In the genomic region with DNA sequence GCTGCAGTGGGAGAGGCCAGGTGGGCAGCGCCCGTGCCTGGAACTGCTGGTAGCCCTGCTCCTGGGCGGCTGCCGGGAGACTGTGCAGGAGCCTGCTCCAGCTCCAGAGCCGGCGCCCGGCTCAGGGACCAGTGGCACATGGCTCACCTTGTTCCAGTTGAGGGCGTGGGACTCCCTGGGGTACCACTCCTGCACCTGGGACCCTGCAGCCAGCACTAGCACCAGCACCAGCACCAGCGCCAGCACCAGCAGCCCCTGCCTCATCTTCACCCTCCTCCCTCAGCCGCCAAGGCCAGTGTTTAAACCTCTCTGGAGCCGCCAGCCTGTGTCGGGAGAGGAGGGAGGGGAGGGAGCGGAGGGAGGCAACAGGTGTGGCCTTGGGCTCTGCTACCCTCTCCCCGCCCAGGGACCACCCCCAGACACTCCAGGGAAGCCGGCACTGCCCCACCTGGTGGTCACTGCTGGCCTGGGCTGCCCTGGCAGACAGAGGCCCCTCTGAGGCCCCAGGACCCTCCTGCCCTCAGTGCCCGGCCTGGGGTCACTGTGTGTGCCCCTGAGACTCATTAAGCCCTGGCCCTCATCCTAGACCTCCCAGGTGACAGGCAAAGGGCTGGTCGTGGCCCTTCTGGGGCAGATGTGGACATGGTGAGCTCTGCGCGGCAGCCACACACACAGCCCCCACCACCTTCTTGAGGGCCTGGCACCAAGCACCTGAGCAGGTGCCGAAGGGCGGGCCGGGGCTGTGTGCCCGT, we compare ENCODE assay signal across 9 cellular contexts. TPM values are rescaled to one million over a fixed set of nuclear protein-coding genes. Genes with fewer than 3 reads are reported as not detected.
DNase-seq lines count a peak whose midpoint lies in the region; ATAC-seq and TF ChIP-seq lines count a peak whose summit lies in the region.
"Had no signal": no experiment of that assay in that cellular context is flagged by ENCODE, and none has a peak within 500 bp of the region (broad histone marks: within the 10 kb centered on the region; RNA-seq: fewer than 3 reads in every experiment).

A gene (minus strand): TSS at position 301 of the 752 bp plus-strand sequence. CDS start 37 bp downstream, at position 264.

- no peaks in the 10 kb centered on the region for H4K20me1 ChIP-seq in hepatocyte (ENCODE audit: insufficient read depth, poor library complexity, severe bottlenecking)

- H3K4me1 Mint-ChIP-seq in activated T-cell treated with anti-CD3 and anti-CD28 coated beads, Interleukin-2, amount 50 U/mL, for 24 hours (ENCODE audit: low read depth) = peaks cover 12% of the 10 kb centered on the region
- peaks cover 0 to 7% (median 6%) of the 10 kb centered on the region in 3 donors for H3K4me1 Mint-ChIP-seq in T-cell
- H3K4me1 Mint-ChIP-seq in natural killer cell treated with Interleukin-12 subunit alpha and Interleukin-12 subunit beta and Interleukin-15 and Interleukin-18, amount 100 ng/mL, for 72 hours (ENCODE audit: low read depth in 2 of 2) = no peaks in the 10 kb centered on the region

- H3K36me3 Mint-ChIP-seq in activated T-cell treated with anti-CD3 and anti-CD28 coated beads, Interleukin-2, amount 50 U/mL, for 24 hours (ENCODE audit: low read depth) = no peaks in the 10 kb centered on the region
- no peaks in the 10 kb centered on the region for H3K36me3 Mint-ChIP-seq in T-cell
- no peaks in the 10 kb centered on the region for H3K36me3 Mint-ChIP-seq in natural killer cell treated with Interleukin-12 subunit alpha and Interleukin-12 subunit beta and Interleukin-15 and Interleukin-18, amount 100 ng/mL, for 72 hours

- H3K4me1 ChIP-seq in hepatocyte (ENCODE audit: insufficient read depth) (peaks cover 7% of the 10 kb centered on the region), transverse colon (peaks cover 6 to 21% (median 13%) of the 10 kb centered on the region in 4 donors)

- 45% methylated on average over 21 of the region's 23 CpGs for WGBS in hepatocyte (ENCODE audit: low lambda C conversion rate, missing lambda C conversion rate)
- WGBS in transverse colon (ENCODE audit: low coverage in 1 of 2), 2 donors = 20% methylated on average over 10 of the region's 23 CpGs; no CpG with 5 or more reads in 1 of the 2 donors

- H3K9me3 ChIP-seq in hepatocyte (ENCODE audit: low read depth) (no peaks in the 10 kb centered on the region), transverse colon (no peaks in the 10 kb centered on the region)
- H3K9me3 ChIP-seq: vagina had no signal

- TF ChIP-seq EP300 in transverse colon (IDR thresholded peaks at IDR 0.05; ENCODE audit: low read depth) = no peak

- no peaks in the 10 kb centered on the region for H3K36me3 ChIP-seq in hepatocyte (replicated peaks; ENCODE audit: insufficient read depth, low read depth)
- no peaks in the 10 kb centered on the region for H3K36me3 ChIP-seq in transverse colon
- H3K36me3 ChIP-seq: vagina had no signal

- no peak within 1 kb of the TSS for H3K27ac ChIP-seq in hepatocyte
- H3K27ac ChIP-seq in transverse colon = no peak within 1 kb of the TSS
- H3K27ac ChIP-seq: vagina had no signal

- H2AFZ ChIP-seq in hepatocyte = no peak within 1 kb of the TSS

- H3K27me3 ChIP-seq in hepatocyte (no peaks in the 10 kb centered on the region), transverse colon (peaks cover 53% of the 10 kb centered on the region)

- no peak for TF ChIP-seq POLR2A in transverse colon (IDR thresholded peaks at IDR 0.05)

- in situ Hi-C loops in transverse colon (cut with MboI; ENCODE audit: low pct_ligation_motif_present in 1 of 4, low pct_unique_long_range_greater_than_20kb in 1 of 4, low sequenced_read_pairs in 3 of 4) = no loop called here

- H3K9me3 Mint-ChIP-seq in activated T-cell treated with anti-CD3 and anti-CD28 coated beads, Interleukin-2, amount 50 U/mL, for 24 hours = no peaks in the 10 kb centered on the region
- no peaks in the 10 kb centered on the region for H3K9me3 Mint-ChIP-seq in T-cell
- no peaks in the 10 kb centered on the region for H3K9me3 Mint-ChIP-seq in natural killer cell treated with Interleukin-12 subunit alpha and Interleukin-12 subunit beta and Interleukin-15 and Interleukin-18, amount 100 ng/mL, for 72 hours

- peak within 1 kb of the TSS; percentile 59 for H3K4me3 Mint-ChIP-seq in activated T-cell treated with anti-CD3 and anti-CD28 coated beads, Interleukin-2, amount 50 U/mL, for 24 hours
- H3K4me3 Mint-ChIP-seq in T-cell = peak within 1 kb of the TSS; percentile 52 to 74 (median 66)
- H3K4me3 Mint-ChIP-seq in natural killer cell treated with Interleukin-12 subunit alpha and Interleukin-12 subunit beta and Interleukin-15 and Interleukin-18, amount 100 ng/mL, for 72 hours = no peak within 1 kb of the TSS

- POLR2A ChIA-PET in T-cell (lab: Charles Lee) = no interaction called here

- H3K4me3 ChIP-seq in hepatocyte (no peak within 1 kb of the TSS), transverse colon (peak within 1 kb of the TSS in 1 of 4 donors; percentile 13)

- no peak within 1 kb of the TSS for H3K27ac Mint-ChIP-seq in activated T-cell treated with anti-CD3 and anti-CD28 coated beads, Interleukin-2, amount 50 U/mL, for 24 hours
- H3K27ac Mint-ChIP-seq in T-cell = no peak within 1 kb of the TSS
- H3K27ac Mint-ChIP-seq in natural killer cell treated with Interleukin-12 subunit alpha and Interleukin-12 subunit beta and Interleukin-15 and Interleukin-18, amount 100 ng/mL, for 72 hours = no peak within 1 kb of the TSS

- peak within 1 kb of the TSS; percentile 2 for H3K4me2 ChIP-seq in hepatocyte

- DNase-seq in activated T-cell treated with anti-CD3 and anti-CD28 coated beads, Interleukin-2, amount 50 U/mL, for 24 hours = no peak
- no peak for DNase-seq in activated T-cell treated with anti-CD3 and anti-CD28 coated beads, Interleukin-2, amount 50 U/mL, for 1 hour
- DNase-seq in T-cell (no peak), hepatocyte (ENCODE audit: low spot score) (peak; percentile 67), transverse colon (no peak), COLO829 (ENCODE audit: low spot score) (no peak), AG08395 (ENCODE audit: low spot score) (no peak)
- DNase-seq in natural killer cell treated with Interleukin-12 subunit alpha and Interleukin-12 subunit beta and Interleukin-15 and Interleukin-18, amount 100 ng/mL, for 72 hours (ENCODE audit: low spot score) = no peak

- CTCF ChIA-PET in T-cell (lab: Charles Lee) = no interaction called here

- H3K9me2 ChIP-seq in hepatocyte (replicated peaks; ENCODE audit: insufficient read depth) = no peaks in the 10 kb centered on the region

- TF ChIP-seq CTCF in hepatocyte (IDR thresholded peaks at IDR 0.05; ENCODE audit: poor library complexity) = peak; percentile 47
- TF ChIP-seq CTCF in transverse colon (IDR thresholded peaks at IDR 0.05) = peak in 3 of 5 experiments; percentile 18 to 23 (median 18)

- ATAC-seq in T-cell (replicated peaks in 1 of 4) = peak in 1 of 4 experiments; percentile 16
- no peak for ATAC-seq in natural killer cell treated with Interleukin-12 subunit alpha and Interleukin-12 subunit beta and Interleukin-15 and Interleukin-18, amount 100 ng/mL, for 72 hours

- intact Hi-C loops in transverse colon (cut with DNase I; ENCODE audit: low total_unique reads) = no loop called here

- H3K79me2 ChIP-seq in hepatocyte = no peaks in the 10 kb centered on the region

- peaks cover 14% of the 10 kb centered on the region for H3K27me3 Mint-ChIP-seq in activated T-cell treated with anti-CD3 and anti-CD28 coated beads, Interleukin-2, amount 50 U/mL, for 24 hours
- peaks cover 0 to 16% of the 10 kb centered on the region in 2 donors for H3K27me3 Mint-ChIP-seq in T-cell
- peaks cover 0 to 2% of the 10 kb centered on the region in 2 donors for H3K27me3 Mint-ChIP-seq in natural killer cell treated with Interleukin-12 subunit alpha and Interleukin-12 subunit beta and Interleukin-15 and Interleukin-18, amount 100 ng/mL, for 72 hours

RNA-seq across cellular contexts. Expression of the gene that starts here (rescaled TPM):
- total RNA-seq in T-cell (1 to 10 TPM; 1.3 to 2.8 (median 2.2) TPM), hepatocyte (not detected in 2 replicates), transverse colon (10 to 100 TPM in 1 of 4 donors, 1 to 10 TPM in 2, under 1 TPM in 1; 0.96 to 33.6 (median 3.3) TPM)
- not detected in 2 replicates for polyA plus RNA-seq in hepatocyte
- total RNA-seq in natural killer cell treated with Interleukin-12 subunit alpha and Interleukin-12 subunit beta and Interleukin-15 and Interleukin-18, amount 100 ng/mL, for 72 hours = under 1 TPM; 0.21 to 0.45 TPM

Comparison
In these comparisons a context has a peak if more than half of its experiments do, and no peak if none do; other contexts are left out.
1. Peak in DNase-seq and H3K4me2 ChIP-seq in hepatocyte; RNA of the gene not detected or under 1 TPM.